ENCODE assay signal across 19 cellular contexts in genomic region chr11:34754171-34754823, GRCh38.
"Had no signal": no experiment of that assay in that cellular context is flagged by ENCODE, and none has a peak within 500 bp of the region (broad histone marks: within the 10 kb centered on the region; RNA-seq: fewer than 3 reads in every experiment).

No MANE protein-coding gene starts in this region.

- DNase-seq: activated CD4-positive, alpha-beta T cell treated with anti-CD3 and anti-CD28 coated beads for 36 hours; activated CD8-positive, alpha-beta memory T cell treated with anti-CD3 and anti-CD28 coated beads, Interleukin-2, amount 50 U/mL, for 4 hours; activated CD8-positive, alpha-beta T cell treated with anti-CD3 and anti-CD28 coated beads for 36 hours; activated gamma-delta T cell treated with Interleukin-2 at 50 U/mL for 16 hours; activated naive CD8-positive, alpha-beta T cell treated with anti-CD3 and anti-CD28 coated beads, Interleukin-2, amount 10 ng/mL, durations not matched to agents 7 days and 5 days; activated T-cell treated with anti-CD3 and anti-CD28 coated beads, Interleukin-2, amount 50 U/mL, for 72 hours; heart right ventricle; islet precursor cell; left lung; occipital lobe; stomach; T1000 had no signal

- FAIRE-seq: colon had no signal

- H3K4me1 ChIP-seq: ascending aorta, left lung had no signal

- H3K4me3 ChIP-seq: ascending aorta, cardiac muscle cell, gastrocnemius medialis, heart right ventricle, left lung, skin epidermis, stomach had no signal

- H3K36me3 ChIP-seq: ascending aorta, cardiac muscle cell, gastrocnemius medialis, heart right ventricle, left lung, stomach had no signal

- H3K27ac ChIP-seq: ascending aorta, cardiac muscle cell, gastrocnemius medialis, heart right ventricle, left lung, VCaP had no signal

- H3K27me3 ChIP-seq: ascending aorta, cardiac muscle cell, gastrocnemius medialis, left lung, stomach had no signal

- H3K9me3 ChIP-seq: ascending aorta, gastrocnemius medialis, heart right ventricle, left lung, stomach had no signal

- ATAC-seq: activated CD4-positive, alpha-beta T cell treated with anti-CD3 and anti-CD28 coated beads for 36 hours; activated CD8-positive, alpha-beta T cell treated with anti-CD3 and anti-CD28 coated beads for 36 hours; activated T-cell treated with anti-CD3 and anti-CD28 coated beads, Interleukin-2, amount 50 U/mL, for 72 hours; heart right ventricle; left lung; natural killer cell treated with Interleukin-12 subunit alpha and Interleukin-12 subunit beta and Interleukin-15 and Interleukin-18, amount 100 ng/mL, for 72 hours had no signal
